Comparison of ENCODE assay signal across 17 cellular contexts in the genomic region with DNA sequence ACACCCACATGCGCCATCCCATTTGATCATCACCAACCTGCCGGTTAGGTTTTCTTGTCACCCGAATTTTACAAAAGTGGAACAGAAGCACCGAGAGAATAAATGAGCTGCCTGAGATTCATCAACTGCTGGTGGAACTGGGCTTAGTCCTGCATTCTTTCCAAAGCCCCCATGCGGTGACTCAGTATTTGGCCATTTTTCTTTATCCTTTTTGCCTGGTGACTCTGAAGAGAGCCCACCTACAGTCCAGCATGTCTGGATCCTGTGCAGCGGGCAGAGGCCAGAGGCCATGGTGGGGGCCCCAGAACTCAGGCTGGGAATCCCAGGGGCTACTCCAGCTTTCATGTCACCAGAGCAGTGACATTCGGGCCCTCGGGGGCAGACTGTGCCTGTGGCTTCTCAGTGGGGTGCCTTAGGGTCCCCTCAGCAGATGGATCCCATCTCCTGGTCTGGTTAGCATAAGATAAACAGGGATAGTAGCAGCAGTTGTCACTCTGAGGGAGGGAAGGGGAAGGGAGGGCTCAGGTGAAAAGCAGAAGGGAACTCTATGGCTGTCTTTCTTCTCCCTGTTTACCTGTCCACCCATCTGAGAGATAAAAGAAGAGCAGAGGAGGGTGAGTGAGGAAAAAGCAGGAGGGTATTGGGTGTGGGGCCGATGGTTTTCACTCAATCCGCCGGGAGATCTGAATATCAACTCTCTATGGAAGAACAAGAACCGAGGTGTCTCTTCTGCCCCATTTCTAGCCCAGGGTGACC.
DNase-seq lines count a peak whose midpoint lies in the region; ATAC-seq and TF ChIP-seq lines count a peak whose summit lies in the region.
"Had no signal": no experiment of that assay in that cellular context is flagged by ENCODE, and none has a peak within 500 bp of the region (broad histone marks: within the 10 kb centered on the region; RNA-seq: fewer than 3 reads in every experiment).

No MANE protein-coding gene starts in this region.

- no peak overlapping the region for H4K8ac ChIP-seq in mesendoderm (ENCODE audit: low read depth, low read length)

- no peaks in the 10 kb centered on the region for H3K36me3 ChIP-seq in cardiac muscle cell
- no peaks in the 10 kb centered on the region for H3K36me3 ChIP-seq in right atrium auricular region
- no peaks in the 10 kb centered on the region for H3K36me3 ChIP-seq in mesendoderm (ENCODE audit: control insufficient read depth, insufficient read depth, low read length)
- no peaks in the 10 kb centered on the region for H3K36me3 ChIP-seq in osteoblast (ENCODE audit: insufficient read depth, low read length)
- H3K36me3 ChIP-seq: BLaER1 had no signal

- H3K9me3 ChIP-seq in cardiac muscle cell (ENCODE audit: low read depth) (no peaks in the 10 kb centered on the region), right atrium auricular region (no peaks in the 10 kb centered on the region), osteoblast (ENCODE audit: low read depth, low read length) (no peaks in the 10 kb centered on the region)
- H3K9me3 ChIP-seq: BLaER1, Caco-2 had no signal

- H3K4me3 ChIP-seq in cardiac muscle cell = no peak overlapping the region
- no peak overlapping the region for H3K4me3 ChIP-seq in right atrium auricular region
- no peak overlapping the region for H3K4me3 ChIP-seq in mesendoderm (ENCODE audit: low read length)
- H3K4me3 ChIP-seq in osteoblast (ENCODE audit: insufficient read depth, low read length) = no peak overlapping the region
- H3K4me3 ChIP-seq: BLaER1, GM23248 had no signal

- ATAC-seq in GM18519 (IDR thresholded peaks at IDR 0.05; ENCODE audit: low FRiP score, unreplicated experiment) = no peak

- H3K56ac ChIP-seq in mesendoderm (ENCODE audit: low read length) = peak overlapping the region; percentile 15

- H3K4me2 ChIP-seq in mesendoderm (ENCODE audit: low read length) (no peak overlapping the region), osteoblast (ENCODE audit: insufficient read depth, low read length) (no peak overlapping the region)
- H3K4me2 ChIP-seq: BLaER1 had no signal

- H3K9ac ChIP-seq in mesendoderm (ENCODE audit: low read length) = no peak overlapping the region
- H3K9ac ChIP-seq: BLaER1, GM23248 had no signal

- no peaks in the 10 kb centered on the region for H3K79me1 ChIP-seq in mesendoderm (ENCODE audit: low read length)

- H3K4ac ChIP-seq in mesendoderm (ENCODE audit: low read depth, low read length) = no peak overlapping the region

- peaks cover 2% of the 10 kb centered on the region for H4K20me1 ChIP-seq in osteoblast (ENCODE audit: insufficient read depth, low read length)
- H4K20me1 ChIP-seq: BLaER1 had no signal

- H2BK15ac ChIP-seq in mesendoderm (replicated peaks; ENCODE audit: low read depth) = no peak overlapping the region

- H3K27me3 ChIP-seq in cardiac muscle cell (no peaks in the 10 kb centered on the region), right atrium auricular region (no peaks in the 10 kb centered on the region), mesendoderm (ENCODE audit: insufficient read depth, low read length, poor library complexity) (no peaks in the 10 kb centered on the region), osteoblast (ENCODE audit: insufficient read depth, low read length) (peaks cover 3% of the 10 kb centered on the region)
- H3K27me3 ChIP-seq: BLaER1 had no signal

- H3K27ac ChIP-seq in cardiac muscle cell (peak overlapping the region; percentile 15), right atrium auricular region (no peak overlapping the region), mesendoderm (ENCODE audit: low read depth, low read length) (no peak overlapping the region), osteoblast (ENCODE audit: low read depth, low read length) (no peak overlapping the region)
- H3K27ac ChIP-seq: 22Rv1, BLaER1, GM23248 had no signal

- no peaks in the 10 kb centered on the region for H3K79me2 ChIP-seq in mesendoderm (ENCODE audit: control insufficient read depth, insufficient read depth, low read length)
- no peaks in the 10 kb centered on the region for H3K79me2 ChIP-seq in osteoblast (ENCODE audit: insufficient read depth, low read length)

- TF ChIP-seq CTCF in cardiac muscle cell (IDR thresholded peaks at IDR 0.05; ENCODE audit: low read depth, low read length) = no peak
- TF ChIP-seq CTCF in right atrium auricular region (IDR thresholded peaks at IDR 0.05) = no peak
- TF ChIP-seq CTCF in osteoblast (IDR thresholded peaks at IDR 0.05; ENCODE audit: extremely low read depth, low read depth, low read length) = no peak

- H3K23ac ChIP-seq in mesendoderm (ENCODE audit: low read length) = no peak overlapping the region

- H3K4me1 ChIP-seq in cardiac muscle cell (ENCODE audit: low read depth) = peaks cover 9% of the 10 kb centered on the region
- H3K4me1 ChIP-seq in right atrium auricular region = no peaks in the 10 kb centered on the region
- peaks cover 2% of the 10 kb centered on the region for H3K4me1 ChIP-seq in mesendoderm (ENCODE audit: control insufficient read depth, low read depth, low read length)
- H3K4me1 ChIP-seq in osteoblast (ENCODE audit: insufficient read depth, low read length) = no peaks in the 10 kb centered on the region
- H3K4me1 ChIP-seq: BLaER1, Caco-2 had no signal

- no peak overlapping the region for H2AFZ ChIP-seq in osteoblast (ENCODE audit: low read length)

- peak overlapping the region; percentile 11 for H3K18ac ChIP-seq in mesendoderm (ENCODE audit: low read length)

- no peak overlapping the region for H4K5ac ChIP-seq in mesendoderm (ENCODE audit: low read length)

- DNase-seq in cardiac muscle cell (ENCODE audit: low read depth in 1 of 2, low spot score in 1 of 2) (no peak), right atrium auricular region (ENCODE audit: low spot score) (no peak), amniotic epithelial cell (ENCODE audit: low read depth) (peak; percentile 15), mesendoderm (no peak), osteoblast (ENCODE audit: insufficient read length, low spot score, missing footprints) (peak; percentile 57), NK-92 (lab: John Stamatoyannopoulos, UW; ENCODE audit: unreplicated experiment) (no peak), NCI-H82 (lab: John Stamatoyannopoulos, UW) (no peak)
- DNase-seq: AML-193; Caco-2; CD8-positive, alpha-beta memory T cell; DND-41; GF-D8; GM23248; H9 had no signal

- WGBS in mesendoderm (ENCODE audit: extremely low coverage, insufficient coverage, low lambda C conversion rate) = no CpG with 5 or more reads among the region's 12 CpGs

- H2BK120ac ChIP-seq in mesendoderm (ENCODE audit: low read depth, low read length) = no peak overlapping the region

- H2BK5ac ChIP-seq in mesendoderm (ENCODE audit: low read length) = no peak overlapping the region

- no peak overlapping the region for H2AK5ac ChIP-seq in mesendoderm (ENCODE audit: low read length)

Comparison
In these comparisons a context has a peak if more than half of its experiments do, and no peak if none do; other contexts are left out.
1. DNase-seq: peak in amniotic epithelial cell (single experiment) and osteoblast (single experiment); none in cardiac muscle cell (0 of 2), right atrium auricular region (single experiment), mesendoderm (single experiment), NK-92 (single experiment) and NCI-H82 (single experiment).